Comparison of ENCODE assay signal across 1 cellular context in the genomic region with DNA sequence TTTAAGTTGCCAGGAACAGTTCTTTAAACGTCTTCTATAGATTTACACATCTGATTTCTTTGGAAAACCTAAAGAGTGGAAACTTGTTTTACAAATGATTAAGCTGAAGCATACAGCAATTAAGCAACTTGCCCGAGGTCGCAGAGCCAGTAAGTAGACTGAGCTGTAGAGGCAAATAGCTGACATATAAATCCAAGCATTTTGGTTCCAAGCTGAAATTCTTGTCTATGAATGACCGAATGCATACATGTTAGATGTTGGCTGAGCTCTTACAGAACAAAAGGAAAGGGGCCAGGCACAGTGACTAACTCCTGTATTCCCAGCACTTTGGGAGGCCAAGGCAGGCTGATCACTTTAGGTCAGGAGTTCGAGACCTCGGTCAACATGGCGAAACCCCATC.
TF ChIP-seq lines count a peak whose summit lies in the region.

No MANE protein-coding gene starts in this region.

TF ChIP-seq in SK-N-SH treated with all-trans-retinoic acid at 6 μM for 48 hours, 23 proteins besides CTCF, POLR2A, EP300 and RAD21 (continued from another document):
- TF ChIP-seq, protein P1, sequence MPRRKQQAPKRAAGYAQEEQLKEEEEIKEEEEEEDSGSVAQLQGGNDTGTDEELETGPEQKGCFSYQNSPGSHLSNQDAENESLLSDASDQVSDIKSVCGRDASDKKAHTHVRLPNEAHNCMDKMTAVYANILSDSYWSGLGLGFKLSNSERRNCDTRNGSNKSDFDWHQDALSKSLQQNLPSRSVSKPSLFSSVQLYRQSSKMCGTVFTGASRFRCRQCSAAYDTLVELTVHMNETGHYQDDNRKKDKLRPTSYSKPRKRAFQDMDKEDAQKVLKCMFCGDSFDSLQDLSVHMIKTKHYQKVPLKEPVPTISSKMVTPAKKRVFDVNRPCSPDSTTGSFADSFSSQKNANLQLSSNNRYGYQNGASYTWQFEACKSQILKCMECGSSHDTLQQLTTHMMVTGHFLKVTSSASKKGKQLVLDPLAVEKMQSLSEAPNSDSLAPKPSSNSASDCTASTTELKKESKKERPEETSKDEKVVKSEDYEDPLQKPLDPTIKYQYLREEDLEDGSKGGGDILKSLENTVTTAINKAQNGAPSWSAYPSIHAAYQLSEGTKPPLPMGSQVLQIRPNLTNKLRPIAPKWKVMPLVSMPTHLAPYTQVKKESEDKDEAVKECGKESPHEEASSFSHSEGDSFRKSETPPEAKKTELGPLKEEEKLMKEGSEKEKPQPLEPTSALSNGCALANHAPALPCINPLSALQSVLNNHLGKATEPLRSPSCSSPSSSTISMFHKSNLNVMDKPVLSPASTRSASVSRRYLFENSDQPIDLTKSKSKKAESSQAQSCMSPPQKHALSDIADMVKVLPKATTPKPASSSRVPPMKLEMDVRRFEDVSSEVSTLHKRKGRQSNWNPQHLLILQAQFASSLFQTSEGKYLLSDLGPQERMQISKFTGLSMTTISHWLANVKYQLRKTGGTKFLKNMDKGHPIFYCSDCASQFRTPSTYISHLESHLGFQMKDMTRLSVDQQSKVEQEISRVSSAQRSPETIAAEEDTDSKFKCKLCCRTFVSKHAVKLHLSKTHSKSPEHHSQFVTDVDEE (CRISPR knock-in tag; IDR thresholded peaks at IDR 0.05): no peak
- TF ChIP-seq, protein P2, sequence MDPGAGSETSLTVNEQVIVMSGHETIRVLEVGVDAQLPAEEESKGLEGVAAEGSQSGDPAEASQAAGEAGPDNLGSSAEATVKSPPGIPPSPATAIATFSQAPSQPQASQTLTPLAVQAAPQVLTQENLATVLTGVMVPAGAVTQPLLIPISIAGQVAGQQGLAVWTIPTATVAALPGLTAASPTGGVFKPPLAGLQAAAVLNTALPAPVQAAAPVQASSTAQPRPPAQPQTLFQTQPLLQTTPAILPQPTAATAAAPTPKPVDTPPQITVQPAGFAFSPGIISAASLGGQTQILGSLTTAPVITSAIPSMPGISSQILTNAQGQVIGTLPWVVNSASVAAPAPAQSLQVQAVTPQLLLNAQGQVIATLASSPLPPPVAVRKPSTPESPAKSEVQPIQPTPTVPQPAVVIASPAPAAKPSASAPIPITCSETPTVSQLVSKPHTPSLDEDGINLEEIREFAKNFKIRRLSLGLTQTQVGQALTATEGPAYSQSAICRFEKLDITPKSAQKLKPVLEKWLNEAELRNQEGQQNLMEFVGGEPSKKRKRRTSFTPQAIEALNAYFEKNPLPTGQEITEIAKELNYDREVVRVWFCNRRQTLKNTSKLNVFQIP (CRISPR knock-in tag; IDR thresholded peaks at IDR 0.05; ENCODE audit: borderline replicate concordance, low read depth): no peak
- TF ChIP-seq, protein P3, sequence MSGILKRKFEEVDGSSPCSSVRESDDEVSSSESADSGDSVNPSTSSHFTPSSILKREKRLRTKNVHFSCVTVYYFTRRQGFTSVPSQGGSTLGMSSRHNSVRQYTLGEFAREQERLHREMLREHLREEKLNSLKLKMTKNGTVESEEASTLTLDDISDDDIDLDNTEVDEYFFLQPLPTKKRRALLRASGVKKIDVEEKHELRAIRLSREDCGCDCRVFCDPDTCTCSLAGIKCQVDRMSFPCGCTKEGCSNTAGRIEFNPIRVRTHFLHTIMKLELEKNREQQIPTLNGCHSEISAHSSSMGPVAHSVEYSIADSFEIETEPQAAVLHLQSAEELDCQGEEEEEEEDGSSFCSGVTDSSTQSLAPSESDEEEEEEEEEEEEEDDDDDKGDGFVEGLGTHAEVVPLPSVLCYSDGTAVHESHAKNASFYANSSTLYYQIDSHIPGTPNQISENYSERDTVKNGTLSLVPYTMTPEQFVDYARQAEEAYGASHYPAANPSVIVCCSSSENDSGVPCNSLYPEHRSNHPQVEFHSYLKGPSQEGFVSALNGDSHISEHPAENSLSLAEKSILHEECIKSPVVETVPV (CRISPR knock-in tag; IDR thresholded peaks at IDR 0.05): no peak
- TF ChIP-seq, protein P4, sequence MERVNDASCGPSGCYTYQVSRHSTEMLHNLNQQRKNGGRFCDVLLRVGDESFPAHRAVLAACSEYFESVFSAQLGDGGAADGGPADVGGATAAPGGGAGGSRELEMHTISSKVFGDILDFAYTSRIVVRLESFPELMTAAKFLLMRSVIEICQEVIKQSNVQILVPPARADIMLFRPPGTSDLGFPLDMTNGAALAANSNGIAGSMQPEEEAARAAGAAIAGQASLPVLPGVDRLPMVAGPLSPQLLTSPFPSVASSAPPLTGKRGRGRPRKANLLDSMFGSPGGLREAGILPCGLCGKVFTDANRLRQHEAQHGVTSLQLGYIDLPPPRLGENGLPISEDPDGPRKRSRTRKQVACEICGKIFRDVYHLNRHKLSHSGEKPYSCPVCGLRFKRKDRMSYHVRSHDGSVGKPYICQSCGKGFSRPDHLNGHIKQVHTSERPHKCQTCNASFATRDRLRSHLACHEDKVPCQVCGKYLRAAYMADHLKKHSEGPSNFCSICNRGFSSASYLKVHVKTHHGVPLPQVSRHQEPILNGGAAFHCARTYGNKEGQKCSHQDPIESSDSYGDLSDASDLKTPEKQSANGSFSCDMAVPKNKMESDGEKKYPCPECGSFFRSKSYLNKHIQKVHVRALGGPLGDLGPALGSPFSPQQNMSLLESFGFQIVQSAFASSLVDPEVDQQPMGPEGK (CRISPR knock-in tag; IDR thresholded peaks at IDR 0.05; ENCODE audit: borderline replicate concordance): no peak
- TF ChIP-seq ZNF70 (CRISPR knock-in tag; IDR thresholded peaks at IDR 0.05) (no peak), ZFP3 (CRISPR knock-in tag; IDR thresholded peaks at IDR 0.05) (no peak)
- TF ChIP-seq, protein P5, sequence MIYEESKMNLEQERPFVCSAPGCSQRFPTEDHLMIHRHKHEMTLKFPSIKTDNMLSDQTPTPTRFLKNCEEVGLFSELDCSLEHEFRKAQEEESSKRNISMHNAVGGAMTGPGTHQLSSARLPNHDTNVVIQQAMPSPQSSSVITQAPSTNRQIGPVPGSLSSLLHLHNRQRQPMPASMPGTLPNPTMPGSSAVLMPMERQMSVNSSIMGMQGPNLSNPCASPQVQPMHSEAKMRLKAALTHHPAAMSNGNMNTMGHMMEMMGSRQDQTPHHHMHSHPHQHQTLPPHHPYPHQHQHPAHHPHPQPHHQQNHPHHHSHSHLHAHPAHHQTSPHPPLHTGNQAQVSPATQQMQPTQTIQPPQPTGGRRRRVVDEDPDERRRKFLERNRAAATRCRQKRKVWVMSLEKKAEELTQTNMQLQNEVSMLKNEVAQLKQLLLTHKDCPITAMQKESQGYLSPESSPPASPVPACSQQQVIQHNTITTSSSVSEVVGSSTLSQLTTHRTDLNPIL (CRISPR knock-in tag; IDR thresholded peaks at IDR 0.05; ENCODE audit: low read depth): no peak
